ENCODE assay signal across 20 cellular contexts in the genomic region with DNA sequence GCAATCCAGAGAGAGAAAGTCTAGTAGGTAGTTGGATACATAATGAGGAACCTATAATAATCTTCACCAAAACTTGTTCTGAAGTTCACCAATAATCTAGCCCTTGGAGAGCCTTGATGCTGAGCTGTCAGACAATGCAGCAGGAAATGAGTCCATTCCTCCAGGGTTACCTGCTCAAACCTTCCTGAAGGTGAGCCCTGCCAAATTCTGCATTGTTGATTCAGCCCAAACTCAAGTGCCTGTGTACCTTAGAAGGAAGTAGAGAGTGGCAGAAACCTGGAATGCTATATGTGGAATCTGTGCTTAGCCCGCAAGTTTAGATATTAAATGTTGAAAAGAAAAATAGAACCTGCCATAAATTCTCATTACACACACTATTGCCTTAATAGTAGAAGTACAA.
"Had no signal": no experiment of that assay in that cellular context is flagged by ENCODE, and none has a peak within 500 bp of the region (broad histone marks: within the 10 kb centered on the region; RNA-seq: fewer than 3 reads in every experiment).

No MANE protein-coding gene starts in this region.

- H3K4me1 ChIP-seq: heart left ventricle, psoas muscle, right atrium auricular region, tibial nerve, uterus had no signal

- H3K36me3 ChIP-seq: heart left ventricle, neutrophil, ovary, right atrium auricular region, tibial nerve, uterus had no signal

- H3K27me3 ChIP-seq: neutrophil, ovary, right atrium auricular region, tibial nerve, uterus had no signal

- DNase-seq: activated B cell treated with CpG ODN at 0.5 μM for 24 hours; activated CD4-positive, alpha-beta T cell treated with anti-CD3 and anti-CD28 coated beads for 36 hours; activated CD4-positive, alpha-beta T cell treated with anti-CD3 and anti-CD28 coated beads, Interleukin-2, amount 50 U/mL, for 48 hours; activated CD8-positive, alpha-beta memory T cell treated with anti-CD3 and anti-CD28 coated beads, Interleukin-2, amount 50 U/mL, for 48 hours; activated naive CD4-positive, alpha-beta T cell treated with Interleukin-2 at 50 U/mL for 16 hours; activated naive CD8-positive, alpha-beta T cell treated with anti-CD3 and anti-CD28 coated beads for 36 hours; activated T-cell treated with anti-CD3 and anti-CD28 coated beads, Interleukin-2, amount 50 U/mL, for 4 hours; effector memory CD4-positive, alpha-beta T cell; heart left ventricle; islet precursor cell; ovary; psoas muscle; stimulated activated CD4-positive, alpha-beta T cell treated with anti-CD3 and anti-CD28 coated beads, Interleukin-4, amount 100 ng/mL, for 24 hours; stimulated activated naive CD4-positive, alpha-beta T cell treated with Interleukin-2 at 50 U/mL for 16 hours; T-helper 17 cell; uterus had no signal

- H3K4me3 ChIP-seq: heart left ventricle, ovary, psoas muscle, right atrium auricular region, tibial nerve, uterus had no signal

- H3K9me3 ChIP-seq: heart left ventricle, neutrophil, ovary, psoas muscle, right atrium auricular region, tibial nerve, uterus had no signal

- ATAC-seq: activated CD4-positive, alpha-beta T cell treated with anti-CD3 and anti-CD28 coated beads for 36 hours; activated T-cell treated with anti-CD3 and anti-CD28 coated beads, Interleukin-2, amount 50 U/mL, for 4 hours; heart left ventricle; left lobe of liver; psoas muscle; T-helper 17 cell had no signal

- H3K27ac ChIP-seq: heart left ventricle, neutrophil, ovary, psoas muscle, right atrium auricular region, tibial nerve, uterus had no signal
